In the genomic region with DNA sequence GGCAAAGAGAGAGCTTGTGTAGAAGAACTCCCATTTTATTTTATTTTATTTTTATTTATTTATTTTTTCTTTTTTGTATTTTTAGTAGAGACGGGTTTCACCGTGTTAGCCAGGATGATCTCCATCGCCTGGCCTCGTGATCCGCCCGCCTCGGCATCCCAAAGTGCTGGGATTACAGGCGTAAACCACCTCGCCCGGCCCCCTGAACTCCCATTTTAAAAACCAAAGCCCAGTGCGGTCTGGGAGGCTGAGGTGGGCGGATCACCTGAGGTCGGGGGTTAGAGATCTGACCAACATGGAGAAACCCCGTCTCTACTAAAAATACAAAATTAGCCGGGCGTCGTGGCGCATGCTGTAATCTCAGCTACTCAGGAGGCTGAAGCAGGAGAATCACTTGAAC, we compare ENCODE assay signal across 6 cellular contexts.
A peak's percentile ranks its signal among the peaks of the same experiment; 100 is the strongest.
DNase-seq lines count a peak whose midpoint lies in the region; ATAC-seq, FAIRE-seq and TF ChIP-seq lines count a peak whose summit lies in the region.
"Not testable (repeated sequence)": the region's sequence is repeated elsewhere in the genome, so short reads cannot be mapped to it uniquely, and the experiment has no call there.

No MANE protein-coding gene starts in this region.

- H3K9me3 Mint-ChIP-seq in chondrocyte (ENCODE audit: low read depth), result not testable (repeated sequence)

- not testable (repeated sequence) for H3K4me3 ChIP-seq in kidney (ENCODE audit: low read length in 2 of 2); spleen
- H3K4me3 ChIP-seq in testis, result peak overlapping the region in 1 of 2 donors; percentile 19

- TF ChIP-seq CTCF in chondrocyte (IDR thresholded peaks at IDR 0.05); kidney (IDR thresholded peaks at IDR 0.05; ENCODE audit: borderline replicate concordance, extremely low read depth, insufficient read depth); spleen (IDR thresholded peaks at IDR 0.05 in 8 of 11, conservative IDR thresholded peaks at IDR 0.05 in 3 of 11); testis (IDR thresholded peaks at IDR 0.05): not testable (repeated sequence)

- not testable (repeated sequence) for H3K4me1 ChIP-seq in kidney (ENCODE audit: control insufficient read depth in 1 of 2, insufficient read depth in 1 of 2, low read depth in 1 of 2, low read length in 2 of 2); spleen; testis

- not testable (repeated sequence) for H3K9ac ChIP-seq in kidney (ENCODE audit: low read length in 2 of 2)

- not testable (repeated sequence) for H3K27ac Mint-ChIP-seq in chondrocyte (ENCODE audit: unreplicated experiment)

- H3K4me3 Mint-ChIP-seq in chondrocyte (ENCODE audit: unreplicated experiment), result not testable (repeated sequence)

- H3K27ac ChIP-seq in kidney (ENCODE audit: low read depth in 2 of 2, low read length in 2 of 2); spleen; testis: not testable (repeated sequence)

- not testable (repeated sequence) for H3K27me3 ChIP-seq in spleen (replicated peaks in 1 of 7); testis

- peak; percentile 48 for DNase-seq in chondrocyte (ENCODE audit: low spot score)
- peak; percentile 15 for DNase-seq in left ventricle myocardium superior
- peak; percentile 39 for DNase-seq in kidney
- peak; percentile 34 for DNase-seq in posterior vena cava (ENCODE audit: low spot score)
- peak; percentile 24 for DNase-seq in spleen
- DNase-seq in testis, result peak; percentile 14

- not testable (repeated sequence) for FAIRE-seq in kidney (lab: Jason Lieb, UNC)

- not testable (repeated sequence) for TF ChIP-seq POLR2A in spleen (IDR thresholded peaks at IDR 0.05); testis (IDR thresholded peaks at IDR 0.05)

- H3K9me3 ChIP-seq in kidney (ENCODE audit: control insufficient read depth in 1 of 2, low read length in 2 of 2); spleen; testis: not testable (repeated sequence)

- not testable (repeated sequence) for H3K36me3 Mint-ChIP-seq in chondrocyte (ENCODE audit: low read depth)

- WGBS in spleen, 5 donors, result 94 to 97% (median 94%) methylated on average over 18 of the region's 18 CpGs
- 77 to 80% methylated on average over 18 of the region's 18 CpGs for WGBS in testis, 2 donors

- not testable (repeated sequence) for ATAC-seq in left ventricle myocardium superior

- not testable (repeated sequence) for H3K36me3 ChIP-seq in kidney (ENCODE audit: control insufficient read depth in 1 of 2, insufficient read depth in 2 of 2, low read length in 2 of 2); spleen; testis (ENCODE audit: low read depth, missing control alignments)

- intact Hi-C loops in left ventricle myocardium superior (cut with micrococcal nuclease); kidney (cut with DNase I); posterior vena cava (cut with DNase I); spleen (cut with DNase I; ENCODE audit: low total_unique reads); testis (cut with DNase I; ENCODE audit: low total_unique reads): not testable (repeated sequence)

- not testable (repeated sequence) for H3K4me1 Mint-ChIP-seq in chondrocyte (ENCODE audit: low read depth)

- not testable (repeated sequence) for H3K27me3 Mint-ChIP-seq in chondrocyte (ENCODE audit: low read depth)
